22 cellular contexts compared by ENCODE assay signal in the genomic region with DNA sequence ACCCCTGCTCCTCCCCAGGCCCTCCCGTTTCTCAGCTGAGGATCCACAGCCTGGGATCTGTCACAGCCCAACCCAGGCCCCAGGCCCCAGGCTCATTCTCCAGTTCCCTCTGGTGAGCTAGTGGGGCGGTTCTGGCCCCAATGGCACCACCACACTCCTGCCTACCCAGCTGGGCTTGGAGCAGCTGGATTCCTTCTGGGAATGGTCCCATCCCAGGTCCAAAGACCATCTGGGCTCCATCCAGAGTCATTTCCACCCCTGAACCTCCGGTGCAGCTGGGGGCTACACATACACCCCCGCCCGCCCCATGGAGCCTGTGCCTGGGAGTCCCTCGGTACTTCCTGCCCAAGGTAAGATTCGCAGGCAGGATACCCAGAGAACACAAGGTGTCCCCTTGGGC. TPM values are rescaled to one million over a fixed set of nuclear protein-coding genes. Genes with fewer than 3 reads are reported as not detected.
DNase-seq lines count a peak whose midpoint lies in the region; ATAC-seq and TF ChIP-seq lines count a peak whose summit lies in the region.
"Had no signal": no experiment of that assay in that cellular context is flagged by ENCODE, and none has a peak within 500 bp of the region (broad histone marks: within the 10 kb centered on the region; RNA-seq: fewer than 3 reads in every experiment).

No MANE protein-coding gene starts in this region.

- intact Hi-C loops in heart left ventricle (cut with DNase I), result no loop called here
- intact Hi-C loops in left cardiac atrium (cut with DNase I), result no loop called here
- intact Hi-C loops in dendritic cell treated with granulocyte-macrophage colony-stimulating factor and Interleukin-4, amounts not matched to agents 40 ng/mL and 50 ng/mL, for 4 days (cut with micrococcal nuclease), result loop anchor here (5.0 kb wide), 1 partner anchor 38 kb away; a partner anchor contains a TSS
- intact Hi-C loops in breast epithelium (cut with DNase I; ENCODE audit: low total_unique reads), result no loop called here

- peaks cover 6% of the 10 kb centered on the region for H3K9me3 Mint-ChIP-seq in dendritic cell treated with granulocyte-macrophage colony-stimulating factor and Interleukin-4, amounts not matched to agents 40 ng/mL and 50 ng/mL, for 4 days
- peaks cover 5% of the 10 kb centered on the region for H3K9me3 Mint-ChIP-seq in neural progenitor cell

- TF ChIP-seq CTCF in heart left ventricle (IDR thresholded peaks at IDR 0.05) (no peak), neural progenitor cell (IDR thresholded peaks at IDR 0.05) (no peak), upper lobe of left lung (IDR thresholded peaks at IDR 0.05) (no peak), breast epithelium (IDR thresholded peaks at IDR 0.05) (no peak)

- H3K27ac Mint-ChIP-seq in dendritic cell treated with granulocyte-macrophage colony-stimulating factor and Interleukin-4, amounts not matched to agents 40 ng/mL and 50 ng/mL, for 4 days, result peak overlapping the region; percentile 95
- peak overlapping the region; percentile 42 for H3K27ac Mint-ChIP-seq in neural progenitor cell
- H3K27ac Mint-ChIP-seq: B cell; CD8-positive, alpha-beta T cell had no signal

- TF ChIP-seq POLR2A in heart left ventricle (IDR thresholded peaks at IDR 0.05) (no peak), upper lobe of left lung (IDR thresholded peaks at IDR 0.05) (no peak), breast epithelium (IDR thresholded peaks at IDR 0.05) (no peak)

- no peak for ATAC-seq in heart left ventricle
- ATAC-seq in left cardiac atrium, result no peak
- ATAC-seq in upper lobe of left lung (ENCODE audit: low FRiP score in 2 of 2), result no peak
- ATAC-seq in HG02981 (IDR thresholded peaks at IDR 0.05; ENCODE audit: unreplicated experiment), result no peak
- ATAC-seq: CD8-positive, alpha-beta T cell had no signal

- DNase-seq in heart left ventricle, result no peak
- no peak for DNase-seq in left cardiac atrium
- DNase-seq in neural progenitor cell (ENCODE audit: low spot score), result no peak
- DNase-seq in upper lobe of left lung, result no peak
- DNase-seq in breast epithelium (ENCODE audit: low spot score in 2 of 2), result no peak
- DNase-seq: Caco-2; CD8-positive, alpha-beta T cell; Karpas-422; NCI-H1092; NCI-H1436; NCI-H187; NCI-H2081 treated with DMSO at 0.1 percent for 48 hours; NCI-H2171; NCI-H226; NCI-H510A; NCI-H748 treated with DMSO at 0.1 percent for 48 hours had no signal

- H3K4me1 Mint-ChIP-seq in dendritic cell treated with granulocyte-macrophage colony-stimulating factor and Interleukin-4, amounts not matched to agents 40 ng/mL and 50 ng/mL, for 4 days (ENCODE audit: low read depth), result peaks cover 90% of the 10 kb centered on the region
- H3K4me1 Mint-ChIP-seq in neural progenitor cell, result peaks cover 19% of the 10 kb centered on the region

- H3K27ac ChIP-seq in heart left ventricle (peak overlapping the region in 11 of 12 donors; percentile 40 to 87 (median 70)), neural progenitor cell (no peak overlapping the region), upper lobe of left lung (peak overlapping the region in 3 of 4 donors; percentile 8 to 86 (median 35)), breast epithelium (no peak overlapping the region)
- H3K27ac ChIP-seq: 22Rv1, C4-2B, HL-60 had no signal

- H3K9me3 ChIP-seq in heart left ventricle, result peaks cover 0 to 13% (median 2%) of the 10 kb centered on the region in 12 donors
- no peaks in the 10 kb centered on the region for H3K9me3 ChIP-seq in neural progenitor cell (ENCODE audit: low read depth)
- H3K9me3 ChIP-seq in upper lobe of left lung, result peaks cover 0 to 14% (median 4%) of the 10 kb centered on the region in 4 donors
- peaks cover 8 to 10% of the 10 kb centered on the region in 2 donors for H3K9me3 ChIP-seq in breast epithelium
- H3K9me3 ChIP-seq: Caco-2 had no signal

- no peak for TF ChIP-seq EP300 in upper lobe of left lung (IDR thresholded peaks at IDR 0.05)

- no peaks in the 10 kb centered on the region for H3K27me3 ChIP-seq in heart left ventricle
- no peaks in the 10 kb centered on the region for H3K27me3 ChIP-seq in neural progenitor cell
- H3K27me3 ChIP-seq in upper lobe of left lung, result no peaks in the 10 kb centered on the region
- no peaks in the 10 kb centered on the region for H3K27me3 ChIP-seq in breast epithelium

- peaks cover 8% of the 10 kb centered on the region for H3K27me3 Mint-ChIP-seq in dendritic cell treated with granulocyte-macrophage colony-stimulating factor and Interleukin-4, amounts not matched to agents 40 ng/mL and 50 ng/mL, for 4 days
- H3K27me3 Mint-ChIP-seq in neural progenitor cell (ENCODE audit: insufficient read depth, low read depth), result peaks cover 9% of the 10 kb centered on the region

- no peak overlapping the region for H3K4me2 ChIP-seq in neural progenitor cell

- peaks cover 8% of the 10 kb centered on the region for H3F3A ChIP-seq in neural progenitor cell (ENCODE audit: low read depth)

- H3K4me3 Mint-ChIP-seq in dendritic cell treated with granulocyte-macrophage colony-stimulating factor and Interleukin-4, amounts not matched to agents 40 ng/mL and 50 ng/mL, for 4 days, result no peak overlapping the region
- no peak overlapping the region for H3K4me3 Mint-ChIP-seq in neural progenitor cell
- H3K4me3 Mint-ChIP-seq: B cell; CD8-positive, alpha-beta T cell had no signal

- H3K4me1 ChIP-seq in heart left ventricle (peaks cover 5 to 83% (median 35%) of the 10 kb centered on the region in 12 donors), neural progenitor cell (peaks cover 7% of the 10 kb centered on the region), upper lobe of left lung (peaks cover 38 to 52% (median 48%) of the 10 kb centered on the region in 4 donors), breast epithelium (peaks cover 0 to 6% of the 10 kb centered on the region in 2 donors)
- H3K4me1 ChIP-seq: Caco-2 had no signal

- H4K20me1 ChIP-seq in neural progenitor cell (ENCODE audit: low read depth), result no peaks in the 10 kb centered on the region

- no peaks in the 10 kb centered on the region for H3K36me3 Mint-ChIP-seq in dendritic cell treated with granulocyte-macrophage colony-stimulating factor and Interleukin-4, amounts not matched to agents 40 ng/mL and 50 ng/mL, for 4 days (ENCODE audit: low read depth)
- H3K36me3 Mint-ChIP-seq in neural progenitor cell, result peaks cover 3% of the 10 kb centered on the region
- H3K36me3 Mint-ChIP-seq: CD8-positive, alpha-beta T cell had no signal

- no peak overlapping the region for H3K9ac ChIP-seq in neural progenitor cell

- WGBS in heart left ventricle, 4 donors, result 74 to 93% (median 76%) methylated on average over 6 to 7 of the region's 7 CpGs
- WGBS in upper lobe of left lung, 2 donors, result 91% methylated on average over 7 of the region's 7 CpGs; no CpG with 5 or more reads in 1 of the 2 donors

- H2AFZ ChIP-seq in neural progenitor cell (replicated peaks), result no peak overlapping the region

- no peak overlapping the region for H3K4me3 ChIP-seq in heart left ventricle
- H3K4me3 ChIP-seq in neural progenitor cell, result no peak overlapping the region
- H3K4me3 ChIP-seq in upper lobe of left lung, result no peak overlapping the region
- no peak overlapping the region for H3K4me3 ChIP-seq in breast epithelium

- no peaks in the 10 kb centered on the region for H3K79me2 ChIP-seq in neural progenitor cell (ENCODE audit: low read depth)

- H3K36me3 ChIP-seq in heart left ventricle (no peaks in the 10 kb centered on the region), neural progenitor cell (no peaks in the 10 kb centered on the region), upper lobe of left lung (no peaks in the 10 kb centered on the region), breast epithelium (no peaks in the 10 kb centered on the region)

RNA-seq across cellular contexts. Expression of a gene that starts 35.5 kb away (rescaled TPM):
- 10 to 100 TPM; 15.2 to 43.7 (median 21.8) TPM for total RNA-seq in heart left ventricle
- 10 to 100 TPM in 1 of 2 donors, 1 to 10 TPM in 1; 9.0 to 21.3 TPM for polyA plus RNA-seq in heart left ventricle
- total RNA-seq in left cardiac atrium, result 10 to 100 TPM; 17.5 to 51.2 TPM
- total RNA-seq in neural progenitor cell (ENCODE audit: low replicate concordance), result 0.15 and 0.65 TPM in 2 replicates
- 10 to 100 TPM; 15.4 to 41.7 (median 24.1) TPM for total RNA-seq in upper lobe of left lung
- 10 to 100 TPM in 1 of 3 donors, 1 to 10 TPM in 2; 5.3 to 11.1 (median 8.5) TPM for total RNA-seq in breast epithelium
- total RNA-seq: B cell had no signal

RNA-seq across cellular contexts. Expression of a gene that starts 39.2 kb away (rescaled TPM):
- total RNA-seq in heart left ventricle, result 100 to 1,000 TPM; 237 to 911 (median 336) TPM
- polyA plus RNA-seq in heart left ventricle, result 1,000 to 10,000 TPM in 1 of 2 donors, 100 to 1,000 TPM in 1; 329 to 1,765 TPM
- 1,000 to 10,000 TPM in 1 of 2 donors, 100 to 1,000 TPM in 1; 796 to 1,078 TPM for total RNA-seq in left cardiac atrium
- 3,021 and 4,709 TPM in 2 replicates for total RNA-seq in neural progenitor cell (ENCODE audit: low replicate concordance)
- 1,000 to 10,000 TPM; 1,194 to 1,833 (median 1,624) TPM for total RNA-seq in upper lobe of left lung
- 1,000 to 10,000 TPM; 1,827 to 3,262 (median 2,633) TPM for total RNA-seq in breast epithelium

Comparison
In these comparisons a context has a peak if more than half of its experiments do, and no peak if none do; other contexts are left out.
1. H3K27ac ChIP-seq: peak in heart left ventricle (11 of 12) and upper lobe of left lung (3 of 4); none in neural progenitor cell (single experiment) and breast epithelium (0 of 2).